ENCODE assay signal across 11 cellular contexts in the genomic region with DNA sequence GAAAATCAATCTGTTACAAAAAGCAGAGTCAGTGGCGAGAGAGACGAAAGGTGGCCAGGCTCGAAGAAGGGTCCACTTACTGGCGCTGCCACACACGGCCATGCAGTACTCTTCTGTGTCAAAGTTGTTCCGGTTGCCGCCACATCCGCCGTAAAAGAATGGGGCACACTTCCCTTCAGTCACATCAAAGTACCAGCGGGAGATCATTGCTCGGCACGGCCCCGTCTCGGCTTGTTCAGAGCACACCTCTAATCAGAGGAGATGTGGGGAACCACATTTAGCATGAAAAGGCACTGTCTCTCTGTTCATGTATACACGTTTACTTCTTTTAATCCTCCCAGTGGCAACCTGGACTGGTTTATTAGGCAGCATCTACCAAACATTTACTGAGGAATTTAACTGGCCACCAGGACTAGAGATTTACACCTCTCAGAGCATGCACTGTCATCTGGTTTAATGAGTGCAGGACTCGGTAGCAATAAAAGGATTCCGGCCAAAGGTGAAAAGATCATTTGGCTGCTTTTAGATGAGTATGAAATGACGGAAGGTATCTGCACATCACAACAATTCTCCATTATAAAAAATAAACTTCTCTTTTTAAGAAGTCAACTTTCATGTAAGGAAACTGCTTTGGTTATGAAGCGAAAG.
DNase-seq lines count a peak whose midpoint lies in the region; ATAC-seq and TF ChIP-seq lines count a peak whose summit lies in the region.
"Had no signal": no experiment of that assay in that cellular context is flagged by ENCODE, and none has a peak within 500 bp of the region (broad histone marks: within the 10 kb centered on the region; RNA-seq: fewer than 3 reads in every experiment).

No MANE protein-coding gene starts in this region.

- no peak overlapping the region for H3K4me3 ChIP-seq in uterus
- H3K4me3 ChIP-seq: left lung had no signal

- peak overlapping the region; percentile 8 for H3K4me3 Mint-ChIP-seq in activated T-cell treated with anti-CD3 and anti-CD28 coated beads, Interleukin-2, amount 50 U/mL, for 24 hours
- H3K4me3 Mint-ChIP-seq in glutamatergic neuron (ENCODE audit: unreplicated experiment), result no peak overlapping the region

- no peaks in the 10 kb centered on the region for H3K27me3 Mint-ChIP-seq in activated T-cell treated with anti-CD3 and anti-CD28 coated beads, Interleukin-2, amount 50 U/mL, for 24 hours
- H3K27me3 Mint-ChIP-seq in glutamatergic neuron (ENCODE audit: unreplicated experiment), result peaks cover 8% of the 10 kb centered on the region

- TF ChIP-seq POLR2A in uterus (IDR thresholded peaks at IDR 0.05), result no peak

- H3K9me3 ChIP-seq in KOPT-K1 (ENCODE audit: insufficient read depth, low read length, poor library complexity, severe bottlenecking), result no peaks in the 10 kb centered on the region
- H3K9me3 ChIP-seq in uterus, result no peaks in the 10 kb centered on the region
- H3K9me3 ChIP-seq: left lung had no signal

- H3K36me3 ChIP-seq in KOPT-K1 (ENCODE audit: insufficient read depth, low read length) (no peaks in the 10 kb centered on the region), uterus (no peaks in the 10 kb centered on the region)

- DNase-seq in activated T-cell treated with anti-CD3 and anti-CD28 coated beads, Interleukin-2, amount 50 U/mL, for 24 hours, result peak; percentile 36
- DNase-seq in glutamatergic neuron, result no peak
- DNase-seq in stimulated activated CD4-positive, alpha-beta T cell treated with anti-CD3 and anti-CD28 coated beads, TNF-alpha, amount 100 ng/mL, for 24 hours (ENCODE audit: low read depth in 3 of 3), result peak in 2 of 3 experiments; percentile 5 to 31
- DNase-seq in putamen (ENCODE audit: low spot score), result no peak
- no peak for DNase-seq in uterus
- DNase-seq: amygdala, H7 had no signal

- ATAC-seq in SK-N-SH treated with all-trans-retinoic acid at 6 μM for 48 hours, result no peak
- no peak for ATAC-seq in GM18873 (IDR thresholded peaks at IDR 0.05; ENCODE audit: low FRiP score, unreplicated experiment)
- ATAC-seq: left lung had no signal

- peak overlapping the region; percentile 41 for H3K27ac ChIP-seq in KOPT-K1 (ENCODE audit: low read depth, low read length, poor library complexity, severe bottlenecking)
- no peak overlapping the region for H3K27ac ChIP-seq in uterus
- H3K27ac ChIP-seq: left lung had no signal

- H3K36me3 Mint-ChIP-seq in activated T-cell treated with anti-CD3 and anti-CD28 coated beads, Interleukin-2, amount 50 U/mL, for 24 hours (ENCODE audit: low read depth), result peaks cover 22% of the 10 kb centered on the region
- peaks cover 4% of the 10 kb centered on the region for H3K36me3 Mint-ChIP-seq in glutamatergic neuron (ENCODE audit: unreplicated experiment)

- H3K4me1 ChIP-seq in uterus, result no peaks in the 10 kb centered on the region
- H3K4me1 ChIP-seq: left lung had no signal

- intact Hi-C loops in uterus (cut with DNase I; ENCODE audit: low total_unique reads), result no loop called here

- no peak for TF ChIP-seq CTCF in glutamatergic neuron (IDR thresholded peaks at IDR 0.05; ENCODE audit: partially characterized antibody, unreplicated experiment)
- no peak for TF ChIP-seq CTCF in uterus (IDR thresholded peaks at IDR 0.05)

- no peaks in the 10 kb centered on the region for H3K27me3 ChIP-seq in uterus
- H3K27me3 ChIP-seq: left lung had no signal

- peaks cover 5% of the 10 kb centered on the region for H3K4me1 Mint-ChIP-seq in activated T-cell treated with anti-CD3 and anti-CD28 coated beads, Interleukin-2, amount 50 U/mL, for 24 hours (ENCODE audit: low read depth)
- H3K4me1 Mint-ChIP-seq in glutamatergic neuron (ENCODE audit: low read depth, unreplicated experiment), result peaks cover 20% of the 10 kb centered on the region

- peak overlapping the region; percentile 8 for H3K27ac Mint-ChIP-seq in activated T-cell treated with anti-CD3 and anti-CD28 coated beads, Interleukin-2, amount 50 U/mL, for 24 hours
- H3K27ac Mint-ChIP-seq in glutamatergic neuron (ENCODE audit: unreplicated experiment), result peak overlapping the region; percentile 81

- H3K9me3 Mint-ChIP-seq in activated T-cell treated with anti-CD3 and anti-CD28 coated beads, Interleukin-2, amount 50 U/mL, for 24 hours, result no peaks in the 10 kb centered on the region
- H3K9me3 Mint-ChIP-seq in glutamatergic neuron (ENCODE audit: unreplicated experiment), result peaks cover 11% of the 10 kb centered on the region

TF ChIP-seq in SK-N-SH treated with all-trans-retinoic acid at 6 μM for 48 hours, 23 proteins besides CTCF, POLR2A, EP300 and RAD21:
- TF ChIP-seq ZFP30 (CRISPR knock-in tag; IDR thresholded peaks at IDR 0.05) (no peak), TCF4 (CRISPR knock-in tag; IDR thresholded peaks at IDR 0.05; ENCODE audit: borderline replicate concordance) (no peak), RARB (CRISPR knock-in tag; IDR thresholded peaks at IDR 0.05) (no peak)
- TF ChIP-seq, protein P1, sequence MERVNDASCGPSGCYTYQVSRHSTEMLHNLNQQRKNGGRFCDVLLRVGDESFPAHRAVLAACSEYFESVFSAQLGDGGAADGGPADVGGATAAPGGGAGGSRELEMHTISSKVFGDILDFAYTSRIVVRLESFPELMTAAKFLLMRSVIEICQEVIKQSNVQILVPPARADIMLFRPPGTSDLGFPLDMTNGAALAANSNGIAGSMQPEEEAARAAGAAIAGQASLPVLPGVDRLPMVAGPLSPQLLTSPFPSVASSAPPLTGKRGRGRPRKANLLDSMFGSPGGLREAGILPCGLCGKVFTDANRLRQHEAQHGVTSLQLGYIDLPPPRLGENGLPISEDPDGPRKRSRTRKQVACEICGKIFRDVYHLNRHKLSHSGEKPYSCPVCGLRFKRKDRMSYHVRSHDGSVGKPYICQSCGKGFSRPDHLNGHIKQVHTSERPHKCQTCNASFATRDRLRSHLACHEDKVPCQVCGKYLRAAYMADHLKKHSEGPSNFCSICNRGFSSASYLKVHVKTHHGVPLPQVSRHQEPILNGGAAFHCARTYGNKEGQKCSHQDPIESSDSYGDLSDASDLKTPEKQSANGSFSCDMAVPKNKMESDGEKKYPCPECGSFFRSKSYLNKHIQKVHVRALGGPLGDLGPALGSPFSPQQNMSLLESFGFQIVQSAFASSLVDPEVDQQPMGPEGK (CRISPR knock-in tag; IDR thresholded peaks at IDR 0.05; ENCODE audit: borderline replicate concordance), result no peak
- TF ChIP-seq, protein P2, sequence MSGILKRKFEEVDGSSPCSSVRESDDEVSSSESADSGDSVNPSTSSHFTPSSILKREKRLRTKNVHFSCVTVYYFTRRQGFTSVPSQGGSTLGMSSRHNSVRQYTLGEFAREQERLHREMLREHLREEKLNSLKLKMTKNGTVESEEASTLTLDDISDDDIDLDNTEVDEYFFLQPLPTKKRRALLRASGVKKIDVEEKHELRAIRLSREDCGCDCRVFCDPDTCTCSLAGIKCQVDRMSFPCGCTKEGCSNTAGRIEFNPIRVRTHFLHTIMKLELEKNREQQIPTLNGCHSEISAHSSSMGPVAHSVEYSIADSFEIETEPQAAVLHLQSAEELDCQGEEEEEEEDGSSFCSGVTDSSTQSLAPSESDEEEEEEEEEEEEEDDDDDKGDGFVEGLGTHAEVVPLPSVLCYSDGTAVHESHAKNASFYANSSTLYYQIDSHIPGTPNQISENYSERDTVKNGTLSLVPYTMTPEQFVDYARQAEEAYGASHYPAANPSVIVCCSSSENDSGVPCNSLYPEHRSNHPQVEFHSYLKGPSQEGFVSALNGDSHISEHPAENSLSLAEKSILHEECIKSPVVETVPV (CRISPR knock-in tag; IDR thresholded peaks at IDR 0.05), result no peak

Comparison
In these comparisons a context has a peak if more than half of its experiments do, and no peak if none do; other contexts are left out.
1. DNase-seq: peak in activated T-cell treated with anti-CD3 and anti-CD28 coated beads, Interleukin-2, amount 50 U/mL, for 24 hours (single experiment) and stimulated activated CD4-positive, alpha-beta T cell treated with anti-CD3 and anti-CD28 coated beads, TNF-alpha, amount 100 ng/mL, for 24 hours (2 of 3); none in glutamatergic neuron (single experiment), putamen (single experiment) and uterus (0 of 2).